Comparison of ENCODE assay signal across 10 cellular contexts in the genomic region with DNA sequence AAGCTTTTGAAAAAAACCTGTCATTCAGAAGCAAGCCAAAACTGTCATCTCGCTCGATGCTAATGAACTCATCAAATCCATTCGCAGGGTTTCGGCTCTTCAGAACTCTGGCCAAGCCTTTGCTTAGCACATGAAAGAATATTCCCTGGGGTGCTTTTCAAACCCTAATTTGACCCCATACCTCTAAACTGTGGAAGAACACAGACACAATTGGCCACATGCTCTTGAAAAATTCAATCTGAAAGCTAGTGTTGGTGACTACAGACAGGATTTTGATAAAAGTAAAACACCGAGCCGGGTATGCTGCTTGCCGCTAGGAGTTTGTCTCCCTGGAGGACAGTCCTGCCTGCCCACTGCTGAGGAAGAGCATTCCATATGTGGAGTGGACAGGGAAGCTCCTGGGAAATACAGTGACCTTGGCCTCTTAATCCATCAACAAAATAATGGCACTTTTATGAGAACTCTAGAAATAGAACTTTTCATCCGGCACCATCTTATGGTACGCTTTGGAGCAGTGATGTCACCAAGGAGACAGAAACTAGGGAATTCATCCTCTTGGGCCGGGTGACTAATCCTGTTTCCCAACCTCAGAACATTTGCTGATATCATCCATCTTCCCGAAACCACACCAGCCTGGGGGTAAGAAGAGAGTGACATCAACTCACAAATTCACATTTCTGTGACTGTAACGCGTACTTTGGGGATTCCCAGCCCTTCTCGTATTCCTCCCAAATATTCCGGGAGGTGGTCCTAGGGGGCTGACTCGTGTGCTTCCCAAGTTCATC. TPM values are rescaled to one million over a fixed set of nuclear protein-coding genes. Genes with fewer than 3 reads are reported as not detected.
DNase-seq lines count a peak whose midpoint lies in the region; FAIRE-seq and TF ChIP-seq lines count a peak whose summit lies in the region.
"Had no signal": no experiment of that assay in that cellular context is flagged by ENCODE, and none has a peak within 500 bp of the region (broad histone marks: within the 10 kb centered on the region; RNA-seq: fewer than 3 reads in every experiment).

No MANE protein-coding gene starts in this region.

- no peak overlapping the region for H3K56ac ChIP-seq in H1 (replicated peaks; ENCODE audit: insufficient read length, low read depth, low read length)

- no peak overlapping the region for H2BK120ac ChIP-seq in H1 (replicated peaks; ENCODE audit: low read depth, low read length)

- H4K5ac ChIP-seq in H1 (ENCODE audit: insufficient read length, low read depth, low read length) = no peak overlapping the region

- TF ChIP-seq CTCF in BJ (IDR thresholded peaks at IDR 0.05; ENCODE audit: insufficient read depth, low read depth, low read length) (no peak), H1 (IDR thresholded peaks at IDR 0.05; ENCODE audit: control extremely low read depth in 1 of 3, insufficient read depth in 1 of 3, low read depth in 1 of 3, low read length in 3 of 3) (peak in 1 of 3 experiments; percentile 13; a peak in 1 of 4 replicates)

- no peak for TF ChIP-seq RAD21 in H1 (IDR thresholded peaks at IDR 0.05 in 1 of 2, conservative IDR thresholded peaks at IDR 0.05 in 1 of 2; ENCODE audit: low read depth in 2 of 2, low read length in 2 of 2)

- H2BK20ac ChIP-seq in H1 (ENCODE audit: low read length) = peak overlapping the region; percentile 94; the same call in 1 of the 2 replicates

- CTCF ChIA-PET in BJ (lab: Yijun Ruan, JAX) = interaction anchor here (0.8 to 2.0 kb wide), 3 partner anchors 13 to 244 kb away, joined by 3 to 4 read pairs (median 3); no protein-coding TSS in a partner anchor
- CTCF ChIA-PET in H1 (lab: Charles Lee; ENCODE audit: partially characterized antibody) = interaction anchor here (0.8 to 4.8 kb wide), 8 partner anchors 8 to 396 kb away, joined by 3 to 22 read pairs (median 5); no protein-coding TSS in a partner anchor

- H4K8ac ChIP-seq in H1 (ENCODE audit: extremely low read depth, insufficient read depth, low read length) = no peak overlapping the region

- peak overlapping the region; percentile 26 for H4K91ac ChIP-seq in H1 (replicated peaks; ENCODE audit: insufficient read length, low read length)

- no peaks in the 10 kb centered on the region for H3K79me2 ChIP-seq in H1 (ENCODE audit: control insufficient read depth in 1 of 2, insufficient read depth in 2 of 2, low read length in 2 of 2)

- H3K36me3 ChIP-seq in BJ (ENCODE audit: control insufficient read depth, insufficient read depth, low read length) = no peaks in the 10 kb centered on the region
- H3K36me3 ChIP-seq in MG63 = no peaks in the 10 kb centered on the region
- H3K36me3 ChIP-seq in H1 (ENCODE audit: control insufficient read depth in 2 of 4, insufficient read depth in 4 of 4, low read length in 3 of 4) = no peaks in the 10 kb centered on the region

- no peak overlapping the region for H3K4ac ChIP-seq in H1 (replicated peaks; ENCODE audit: insufficient read length, low read depth, low read length)

- TF ChIP-seq EP300 in H1 (IDR thresholded peaks at IDR 0.05; ENCODE audit: borderline replicate concordance in 1 of 2, low read depth in 2 of 2, low read length in 2 of 2) = peak in 1 of 2 experiments; percentile 59; a peak in 1 of 3 replicates

- H4K20me1 ChIP-seq in H1 (replicated peaks in 1 of 2; ENCODE audit: control insufficient read depth in 1 of 2, insufficient read depth in 2 of 2, low read length in 2 of 2) = peaks cover 0 to 2% of the 10 kb centered on the region in 2 experiments

- TF ChIP-seq POLR2A in H1 (IDR thresholded peaks at IDR 0.05; ENCODE audit: control extremely low read depth in 1 of 2, low read depth in 2 of 2, low read length in 2 of 2) = no peak

- H3K18ac ChIP-seq in H1 (ENCODE audit: extremely low read depth, low read length) = peak overlapping the region; percentile 19; the same call in 1 of the 2 replicates

- no peak overlapping the region for H3K14ac ChIP-seq in H1 (ENCODE audit: insufficient read length)

- H2BK12ac ChIP-seq in H1 (ENCODE audit: low read depth, low read length) = peak overlapping the region; percentile 80

- DNase-seq in BJ (ENCODE audit: low read depth) (peak; percentile 81), MG63 (peak; percentile 23), H1 (ENCODE audit: low read depth in 1 of 2, low spot score in 2 of 2) (peak in 1 of 2 experiments; percentile 44), myocyte (ENCODE audit: low read depth) (peak; percentile 97), GM19240 (ENCODE audit: insufficient read length, low spot score) (no peak), NCI-H1417 (lab: John Stamatoyannopoulos, UW) (no peak), SW 1271 (lab: John Stamatoyannopoulos, UW) (no peak)
- DNase-seq in activated CD4-positive, alpha-beta T cell treated with anti-CD3 and anti-CD28 coated beads, Interleukin-2, amount 50 U/mL, for 48 hours = no peak
- DNase-seq: NCI-H1436 had no signal

- H2BK15ac ChIP-seq in H1 (ENCODE audit: low read length) = no peak overlapping the region

- FAIRE-seq in H1 (lab: Jason Lieb, UNC) = peak; percentile 98

- peak overlapping the region; percentile 46; the same call in 1 of the 2 replicates for H2BK5ac ChIP-seq in H1 (ENCODE audit: low read depth, low read length)

- H3K27ac ChIP-seq in H1 (ENCODE audit: low read depth, low read length) = no peak overlapping the region
- H3K27ac ChIP-seq: SK-N-MC had no signal

- H3K23ac ChIP-seq in H1 (ENCODE audit: insufficient read length) = no peak overlapping the region

- WGBS in H1 (ENCODE audit: extremely low coverage in 1 of 2, insufficient coverage in 1 of 2, insufficient read length in 1 of 2, insufficient replicate concordance in 2 of 2, low coverage in 1 of 2, low lambda C conversion rate in 2 of 2, missing lambda C conversion rate in 1 of 2), 2 experiments = 51% methylated on average over 16 of the region's 16 CpGs; no CpG with 5 or more reads in 1 of the 2 experiments

- H3K27me3 ChIP-seq in BJ (ENCODE audit: control insufficient read depth, insufficient read depth, low read length) (no peaks in the 10 kb centered on the region), MG63 (no peaks in the 10 kb centered on the region), H1 (replicated peaks in 1 of 4; ENCODE audit: control insufficient read depth in 3 of 4, extremely low read depth in 1 of 4, insufficient read depth in 3 of 4, low read length in 3 of 4) (peaks cover 0 to 12% (median 7%) of the 10 kb centered on the region in 4 experiments; a peak in 5 of 7 replicates)

- H3K9ac ChIP-seq in H1 (replicated peaks in 1 of 4; ENCODE audit: extremely low read depth in 1 of 4, low read depth in 3 of 4, low read length in 3 of 4) = no peak overlapping the region

- H3K9me3 ChIP-seq in MG63 (no peaks in the 10 kb centered on the region), H1 (ENCODE audit: insufficient read depth in 2 of 2, low read depth in 1 of 2, low read length in 1 of 2) (no peaks in the 10 kb centered on the region)

- POLR2A ChIA-PET in BJ (lab: Charles Lee) (no interaction called here), H1 (lab: Charles Lee; ENCODE audit: partially characterized antibody) (interaction anchor here (0.9 to 1.4 kb wide), 3 partner anchors 10 to 57 kb away, joined by 3 read pairs; no protein-coding TSS in a partner anchor)

- H3K79me1 ChIP-seq in H1 (ENCODE audit: low read depth, low read length) = no peaks in the 10 kb centered on the region

- H3K23me2 ChIP-seq in H1 (ENCODE audit: low read depth, low read length) = no peaks in the 10 kb centered on the region; the same call in 1 of the 2 replicates

- H2AK5ac ChIP-seq in H1 (ENCODE audit: low read depth, low read length) = 0 out of 2 replicates have a peak overlapping the region, but pooled peaks have one; percentile 46

- H3K4me3 ChIP-seq in BJ (ENCODE audit: low read depth, low read length) = no peak overlapping the region
- H3K4me3 ChIP-seq in MG63 = no peak overlapping the region
- H3K4me3 ChIP-seq in H1 (ENCODE audit: extremely low read depth in 1 of 4, insufficient read depth in 2 of 4, low read depth in 3 of 4, low read length in 4 of 4) = peak overlapping the region in 1 of 4 experiments; percentile 36; a peak in 4 of 8 replicates
- H3K4me3 ChIP-seq: SK-N-MC had no signal

- no peak overlapping the region for H2AFZ ChIP-seq in H1 (ENCODE audit: low read length)

- H3K4me1 ChIP-seq in H1 (replicated peaks in 1 of 4; ENCODE audit: control insufficient read depth in 3 of 4, insufficient read depth in 4 of 4, low read length in 3 of 4) = peaks cover 8 to 25% (median 20%) of the 10 kb centered on the region in 4 experiments

- peak overlapping the region; percentile 53 to 58 for H3K4me2 ChIP-seq in H1 (ENCODE audit: insufficient read depth in 1 of 2, low read depth in 2 of 2, low read length in 2 of 2)

TF ChIP-seq in H1, 55 proteins besides CTCF, POLR2A, EP300 and RAD21 (continues in another document):
- no peak for TF ChIP-seq RBBP5 (IDR thresholded peaks at IDR 0.05; ENCODE audit: borderline replicate concordance, low read depth, low read length)
- TF ChIP-seq, protein P1, sequence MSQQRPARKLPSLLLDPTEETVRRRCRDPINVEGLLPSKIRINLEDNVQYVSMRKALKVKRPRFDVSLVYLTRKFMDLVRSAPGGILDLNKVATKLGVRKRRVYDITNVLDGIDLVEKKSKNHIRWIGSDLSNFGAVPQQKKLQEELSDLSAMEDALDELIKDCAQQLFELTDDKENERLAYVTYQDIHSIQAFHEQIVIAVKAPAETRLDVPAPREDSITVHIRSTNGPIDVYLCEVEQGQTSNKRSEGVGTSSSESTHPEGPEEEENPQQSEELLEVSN (IDR thresholded peaks at IDR 0.05) = no peak
- TF ChIP-seq POU5F1 (IDR thresholded peaks at IDR 0.05; ENCODE audit: low read depth, low read length) = 0 out of 2 replicates have a peak, but pooled peaks have one; percentile 15
- peak in 1 of 2 experiments; percentile 50; a peak in 1 of 4 replicates for TF ChIP-seq SIN3A (conservative IDR thresholded peaks at IDR 0.05 in 1 of 2, IDR thresholded peaks at IDR 0.05 in 1 of 2; ENCODE audit: low read depth in 1 of 2, low read length in 2 of 2)
- 0 out of 2 replicates have a peak, but pooled peaks have one; percentile 32 for TF ChIP-seq SP1 (IDR thresholded peaks at IDR 0.05; ENCODE audit: low read depth, low read length)
- TF ChIP-seq JUND (IDR thresholded peaks at IDR 0.05; ENCODE audit: low read length) = no peak

RNA-seq across cellular contexts. Expression of gene MTURN, which starts 34.2 kb away (rescaled TPM):
- polyA plus RNA-seq in BJ (2011; rRNA removed) (7.0 and 9.2 TPM in 2 replicates), H1 (2011; rRNA removed) (2.2 and 2.6 TPM in 2 replicates)
- 3.7 TPM in 2 replicates for polyA minus RNA-seq in BJ (2011; rRNA and poly(A)+ RNA removed)
- total RNA-seq in MG63 (2014; rRNA removed; shearing (Covaris generic); ENCODE audit: low replicate concordance) = 2.0 and 7.1 TPM in 2 replicates
- 5.3 and 5.8 TPM in 2 replicates for total RNA-seq in H1 (2021; fragmentation: NEBNext Ultra II Directional; extraction: Animal tissue kit (Norgen Biotek cat#: 25700))
- 4.2 TPM for polyA plus RNA-seq in H1 (2011; cell fraction: cytosol; rRNA removed)
- polyA plus RNA-seq in H1 (2011; cell fraction: nucleus; rRNA removed) = 6.0 TPM
- 4.3 to 5.8 TPM (median 4.6 TPM) in 4 replicates for polyA plus RNA-seq in H1 (2012, experiment 1 of 2)
- 0.85 TPM for polyA plus RNA-seq in H1 (2012, experiment 2 of 2)
- polyA plus RNA-seq in H1 (2013, experiment 1 of 2) = 3.1 TPM
- 2.7 TPM for polyA plus RNA-seq in H1 (2013, experiment 2 of 2)
- polyA minus RNA-seq in H1 (2011; rRNA and poly(A)+ RNA removed) = 5.8 and 5.9 TPM in 2 replicates
- 3.5 TPM for polyA minus RNA-seq in H1 (2011; cell fraction: cytosol; rRNA and poly(A)+ RNA removed)
- polyA minus RNA-seq in H1 (2011; cell fraction: nucleus; rRNA and poly(A)+ RNA removed) = 6.3 TPM
- total RNA-seq in myocyte = 40.5 and 41.9 TPM in 2 replicates
- polyA plus RNA-seq in myocyte (2012) = 113 TPM

Comparison
In these comparisons a context has a peak if more than half of its experiments do, and no peak if none do; other contexts are left out.
1. DNase-seq: peak in BJ (single experiment), MG63 (single experiment) and myocyte (single experiment); none in GM19240 (single experiment), activated CD4-positive, alpha-beta T cell treated with anti-CD3 and anti-CD28 coated beads, Interleukin-2, amount 50 U/mL, for 48 hours (0 of 2), NCI-H1417 (0 of 3) and SW 1271 (0 of 2).